Comparison of ENCODE assay signal across 1 cellular context in the genomic region with DNA sequence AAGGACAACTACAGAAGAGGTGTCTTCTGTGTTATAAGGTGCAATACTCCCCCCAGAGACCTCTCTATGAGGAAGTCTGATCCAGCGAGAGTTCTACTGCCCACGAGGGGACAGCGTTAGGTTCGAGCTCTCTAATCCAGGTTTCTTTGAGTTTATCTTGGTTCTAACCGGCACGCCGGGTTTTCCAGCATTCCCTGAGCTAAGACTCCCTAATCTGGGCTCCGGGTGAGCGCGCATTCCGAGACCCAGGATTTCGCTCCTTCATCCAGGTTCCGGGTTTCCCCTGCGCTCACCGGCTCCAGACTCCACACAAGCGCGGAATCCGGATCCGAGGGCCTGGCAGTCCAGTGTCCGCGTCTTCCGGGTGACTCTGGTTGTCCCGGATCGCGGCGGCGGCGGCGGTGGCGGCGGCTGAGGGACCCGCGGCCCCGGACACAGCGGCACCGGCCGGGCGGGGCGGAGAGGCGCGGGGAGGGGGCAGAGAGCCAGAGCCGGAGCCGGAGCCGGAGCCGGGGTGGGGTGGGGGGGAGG.
TF ChIP-seq lines count a peak whose summit lies in the region.

Gene ZNF609, plus strand, starts transcription at position 373 of the 531 bp plus-strand sequence. CDS start 38,842 bp downstream, outside the sequence.

TF ChIP-seq in SK-N-SH treated with all-trans-retinoic acid at 6 μM for 48 hours, 23 proteins besides CTCF, POLR2A, EP300 and RAD21 (continued from another document):
- TF ChIP-seq TSHZ2 (CRISPR knock-in tag; IDR thresholded peaks at IDR 0.05): peak; percentile 49; the same call in 1 of the 2 replicates
- no peak for TF ChIP-seq RARB (CRISPR knock-in tag; IDR thresholded peaks at IDR 0.05)
- TF ChIP-seq ZC3H10 (CRISPR knock-in tag; IDR thresholded peaks at IDR 0.05): peak; percentile 64; the same call in 1 of the 2 replicates
- TF ChIP-seq ISL1 (CRISPR knock-in tag; IDR thresholded peaks at IDR 0.05): no peak
- TF ChIP-seq BACH2 (CRISPR knock-in tag; IDR thresholded peaks at IDR 0.05; ENCODE audit: borderline replicate concordance): no peak
- no peak for TF ChIP-seq ZNF565 (CRISPR knock-in tag; conservative IDR thresholded peaks at IDR 0.05; ENCODE audit: low read depth)
- TF ChIP-seq ZNF70 (CRISPR knock-in tag; IDR thresholded peaks at IDR 0.05): no peak
- TF ChIP-seq ZNF8 (CRISPR knock-in tag; IDR thresholded peaks at IDR 0.05): 0 out of 2 replicates have a peak, but pooled peaks have one; percentile 28
- no peak for TF ChIP-seq CSRNP3 (CRISPR knock-in tag; IDR thresholded peaks at IDR 0.05)
- TF ChIP-seq GLIS3 (CRISPR knock-in tag; IDR thresholded peaks at IDR 0.05): no peak
- no peak for TF ChIP-seq TOX (CRISPR knock-in tag; IDR thresholded peaks at IDR 0.05; ENCODE audit: borderline replicate concordance)
